Comparison of ENCODE assay signal across 9 cellular contexts in the genomic region with DNA sequence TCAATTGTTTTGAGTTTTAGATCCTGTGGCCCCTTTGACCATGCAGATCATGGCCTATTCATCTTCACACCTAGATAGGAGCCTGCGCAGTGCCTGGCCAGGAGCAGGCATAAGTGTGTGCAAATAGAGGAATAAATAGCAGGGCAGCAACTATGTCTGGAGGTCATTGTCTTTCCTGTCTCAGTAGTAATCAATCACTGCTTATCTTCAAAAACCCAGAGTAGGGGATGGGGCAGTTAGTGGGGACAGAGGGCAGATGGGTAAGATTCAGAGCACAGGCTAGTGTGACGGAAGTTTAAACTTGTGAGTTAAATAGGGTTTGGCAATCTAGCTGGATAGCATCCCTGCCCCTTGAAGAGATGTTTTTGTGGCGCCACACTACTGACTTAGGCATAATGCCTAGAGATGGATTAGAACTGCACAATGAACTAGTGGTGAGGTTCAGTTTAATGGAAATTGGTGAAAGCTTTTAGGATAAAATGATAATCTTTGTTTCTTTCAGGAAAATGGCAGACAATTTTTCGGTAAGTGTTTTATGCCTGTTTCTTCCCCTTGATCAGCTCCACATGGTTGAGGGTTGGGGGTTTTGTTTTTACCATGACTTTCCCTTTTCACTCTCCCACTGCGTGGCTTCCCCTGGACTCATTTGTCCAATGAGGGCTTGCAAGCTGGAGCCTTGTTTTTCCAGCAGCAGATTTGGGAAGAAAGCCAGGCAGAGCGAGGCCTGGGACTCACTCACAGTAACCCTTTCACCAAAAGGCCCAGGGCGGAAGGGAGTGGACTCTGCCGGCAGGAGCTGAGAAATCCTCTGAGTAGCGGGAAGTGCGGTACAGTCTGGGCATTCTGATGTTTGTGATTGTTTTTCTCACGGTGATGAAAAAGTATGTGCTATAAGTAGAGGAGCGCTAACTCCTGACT. TPM values are rescaled to one million over a fixed set of nuclear protein-coding genes. Genes with fewer than 3 reads are reported as not detected.
A peak's percentile ranks its signal among the peaks of the same experiment; 100 is the strongest.
DNase-seq lines count a peak whose midpoint lies in the region; ATAC-seq lines count a peak whose summit lies in the region.
"Had no signal": no experiment of that assay in that cellular context is flagged by ENCODE, and none has a peak within 500 bp of the region (broad histone marks: within the 10 kb centered on the region; RNA-seq: fewer than 3 reads in every experiment).

No MANE protein-coding gene starts in this region.

- no peak for ATAC-seq in GM19467 (IDR thresholded peaks at IDR 0.05; ENCODE audit: unreplicated experiment)

- DNase-seq in SK-MEL-5 (ENCODE audit: low read depth, low spot score) (peak; percentile 87), epidermal melanocyte (ENCODE audit: insufficient read length, low spot score) (peak; percentile 66), medulla oblongata (ENCODE audit: extremely low spot score) (peak; percentile 89), superior temporal gyrus (ENCODE audit: extremely low spot score) (peak; percentile 64), NCI-H446 (lab: John Stamatoyannopoulos, UW) (no peak), SIG-M5 treated with dmso at 0.1 percent for 504 hours (lab: John Stamatoyannopoulos, UW; ENCODE audit: unreplicated experiment) (no peak)
- DNase-seq in stimulated activated CD4-positive, alpha-beta T cell treated with anti-CD3 and anti-CD28 coated beads, Interleukin-2, amount 100 ng/mL, for 48 hours, result no peak
- DNase-seq: RPMI8226 had no signal

- in situ Hi-C loops in SK-MEL-5 (cut with HindIII; ENCODE audit: low pct_unique_long_range_greater_than_20kb, low sequenced_read_pairs), result no loop called here

RNA-seq across cellular contexts. Expression of gene LGALS3, which starts 8.1 kb away (rescaled TPM):
- 2,048 and 2,147 TPM in 2 replicates for total RNA-seq in SK-MEL-5 (2014; rRNA removed; shearing (Covaris generic))
- 1,731 and 2,172 TPM in 2 replicates for polyA plus RNA-seq in SK-MEL-5 (2015; cell fraction: cytosol; rRNA removed)
- polyA plus RNA-seq in SK-MEL-5 (2015; cell fraction: nucleus; rRNA removed), result 829 and 918 TPM in 2 replicates

RNA-seq across cellular contexts. Expression of gene DLGAP5, which starts 54.3 kb away (rescaled TPM):
- total RNA-seq in SK-MEL-5 (2014; rRNA removed; shearing (Covaris generic)), result 29.2 and 31.1 TPM in 2 replicates
- polyA plus RNA-seq in SK-MEL-5 (2015; cell fraction: cytosol; rRNA removed), result 13.9 and 20.6 TPM in 2 replicates
- polyA plus RNA-seq in SK-MEL-5 (2015; cell fraction: nucleus; rRNA removed), result 53.9 and 62.5 TPM in 2 replicates

Comparison
In these comparisons a context has a peak if more than half of its experiments do, and no peak if none do; other contexts are left out.
1. DNase-seq: peak in SK-MEL-5 (single experiment), epidermal melanocyte (single experiment), medulla oblongata (single experiment) and superior temporal gyrus (single experiment); none in NCI-H446 (0 of 2), stimulated activated CD4-positive, alpha-beta T cell treated with anti-CD3 and anti-CD28 coated beads, Interleukin-2, amount 100 ng/mL, for 48 hours (0 of 2) and SIG-M5 treated with dmso at 0.1 percent for 504 hours (single experiment).